ENCODE assay signal across 20 cellular contexts in the genomic region with DNA sequence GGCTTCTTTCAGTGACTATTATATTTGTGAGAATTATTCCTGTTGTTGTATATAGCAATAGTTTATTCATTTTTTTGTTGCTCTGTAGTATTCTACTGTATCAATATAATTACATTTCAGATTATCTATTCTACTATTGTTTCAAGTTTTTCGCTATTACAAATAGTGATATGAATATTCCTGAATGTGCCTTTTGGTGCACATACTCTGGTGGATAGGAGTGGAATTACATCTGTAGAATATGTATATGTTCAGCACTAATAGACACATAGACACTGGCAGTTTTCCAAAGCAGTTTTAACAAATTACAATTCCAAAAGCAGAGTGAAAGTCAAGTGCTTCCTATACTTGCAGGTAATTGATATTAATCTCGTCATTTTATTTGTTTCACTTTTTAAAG.
DNase-seq lines count a peak whose midpoint lies in the region; ATAC-seq, FAIRE-seq and TF ChIP-seq lines count a peak whose summit lies in the region.
"Had no signal": no experiment of that assay in that cellular context is flagged by ENCODE, and none has a peak within 500 bp of the region (broad histone marks: within the 10 kb centered on the region; RNA-seq: fewer than 3 reads in every experiment).

No MANE protein-coding gene starts in this region.

- 89% methylated on average over 2 of the region's 2 CpGs for WGBS in esophagus muscularis mucosa

- DNase-seq in D721Med (ENCODE audit: insufficient read length, low spot score) (no peak), OCI-M1 (lab: John Stamatoyannopoulos, UW) (peak; percentile 16), foreskin keratinocyte (no peak), NCI-H2196 (lab: John Stamatoyannopoulos, UW; ENCODE audit: unreplicated experiment) (no peak), head of caudate nucleus (no peak), esophagus muscularis mucosa (ENCODE audit: extremely low spot score) (no peak)
- DNase-seq in activated effector memory CD4-positive, alpha-beta T cell treated with Interleukin-2 at 50 U/mL for 16 hours = no peak
- DNase-seq: activated CD4-positive, alpha-beta memory T cell treated with anti-CD3 and anti-CD28 coated beads, Interleukin-2, amount 10 ng/mL, durations not matched to agents 7 days and 5 days; Karpas-422; left ventricle myocardium inferior; naive B cell; NCI-H2029; NCI-H526 treated with DMSO at 0.1 percent for 48 hours; right cardiac atrium; stimulated activated CD4-positive, alpha-beta T cell treated with anti-CD3 and anti-CD28 coated beads, Interleukin-2, amount 100 ng/mL, for 24 hours; stimulated activated CD8-positive, alpha-beta memory T cell treated with anti-CD3 and anti-CD28 coated beads, Interleukin-4, amount 100 ng/mL, for 48 hours had no signal

- peak; percentile 50 for ATAC-seq in GM21786 (IDR thresholded peaks at IDR 0.05; ENCODE audit: unreplicated experiment)
- no peak for ATAC-seq in foreskin keratinocyte
- ATAC-seq: right cardiac atrium, Right ventricle myocardium inferior had no signal

- H3K27me3 ChIP-seq in foreskin keratinocyte = no peaks in the 10 kb centered on the region
- no peaks in the 10 kb centered on the region for H3K27me3 ChIP-seq in esophagus muscularis mucosa

- no peak for TF ChIP-seq POLR2A in esophagus muscularis mucosa (IDR thresholded peaks at IDR 0.05; ENCODE audit: low read depth)

- TF ChIP-seq CTCF in D721Med (IDR thresholded peaks at IDR 0.05; ENCODE audit: insufficient read depth, missing control alignments) = no peak
- peak; percentile 24 for TF ChIP-seq CTCF in foreskin keratinocyte (conservative IDR thresholded peaks at IDR 0.05)
- TF ChIP-seq CTCF in esophagus muscularis mucosa (IDR thresholded peaks at IDR 0.05) = no peak

- H3K27ac ChIP-seq in foreskin keratinocyte (no peak overlapping the region), esophagus muscularis mucosa (replicated peaks in 1 of 4) (no peak overlapping the region)
- H3K27ac ChIP-seq: left ventricle myocardium inferior had no signal

- intact Hi-C loops in head of caudate nucleus (cut with DNase I) (no loop called here), esophagus muscularis mucosa (cut with DNase I) (no loop called here)

- peaks cover 0 to 8% (median 3%) of the 10 kb centered on the region in 4 donors for H3K9me3 ChIP-seq in esophagus muscularis mucosa

- H3K36me3 ChIP-seq in esophagus muscularis mucosa = no peaks in the 10 kb centered on the region
- H3K36me3 ChIP-seq: left ventricle myocardium inferior had no signal

- no peak for TF ChIP-seq EP300 in esophagus muscularis mucosa (IDR thresholded peaks at IDR 0.05)

- FAIRE-seq in D721Med (lab: Jason Lieb, UNC) = peak; percentile 53
- FAIRE-seq: GM18507, H1 had no signal

- H3K4me3 ChIP-seq in esophagus muscularis mucosa = no peak overlapping the region
- H3K4me3 ChIP-seq: left ventricle myocardium inferior had no signal

- no peaks in the 10 kb centered on the region for H3K4me1 ChIP-seq in foreskin keratinocyte
- no peaks in the 10 kb centered on the region for H3K4me1 ChIP-seq in esophagus muscularis mucosa
- H3K4me1 ChIP-seq: left ventricle myocardium inferior had no signal
